8 cellular contexts compared by ENCODE assay signal in the genomic region with DNA sequence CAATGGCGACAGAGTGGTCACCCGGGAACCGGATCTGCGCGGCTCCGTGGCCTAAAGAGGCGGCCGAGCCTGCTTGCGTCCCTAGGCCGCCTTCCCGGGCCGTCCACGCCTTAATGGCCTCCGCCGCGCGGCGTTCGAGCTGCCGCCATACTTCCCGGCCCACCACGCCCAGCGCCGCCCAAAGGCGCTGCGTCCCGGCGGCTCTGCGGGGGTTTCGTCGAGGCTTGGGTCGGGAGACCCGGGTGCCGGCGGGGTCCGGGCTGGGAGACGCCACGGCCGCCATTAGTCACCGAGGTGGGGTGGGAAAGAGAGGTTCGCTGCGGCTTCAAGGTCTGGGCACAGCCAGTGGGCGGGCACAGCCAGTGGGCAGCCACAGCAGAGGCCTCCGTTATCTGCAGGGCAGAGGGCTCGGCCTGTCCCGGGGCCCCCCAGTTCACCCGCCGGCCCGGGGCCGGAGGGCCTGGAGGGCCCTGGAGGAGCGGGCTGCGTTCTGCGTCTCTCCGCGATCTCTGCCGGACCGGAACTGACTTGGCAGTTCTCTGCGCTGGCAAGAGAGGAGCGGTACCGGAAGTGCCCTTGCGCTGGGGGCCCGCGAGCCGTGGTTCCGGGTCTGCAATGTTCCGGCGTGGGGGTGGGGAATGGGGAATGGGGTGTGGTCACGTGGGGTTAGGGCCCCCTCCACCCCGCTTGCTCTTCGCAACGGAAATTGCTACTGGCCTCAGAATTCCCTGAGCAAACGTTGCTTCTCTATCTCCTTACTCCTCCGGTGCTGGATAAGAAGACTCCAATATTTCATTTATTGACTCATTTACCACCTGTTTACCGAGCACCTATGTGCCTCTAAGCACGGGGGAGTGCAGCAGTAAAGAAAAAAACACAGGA.
DNase-seq lines count a peak whose midpoint lies in the region; ATAC-seq, FAIRE-seq and TF ChIP-seq lines count a peak whose summit lies in the region.

No MANE protein-coding gene starts in this region.

- H3K9me3 ChIP-seq in upper lobe of right lung, result no peaks in the 10 kb centered on the region

- H3K27me3 ChIP-seq in upper lobe of right lung, result no peaks in the 10 kb centered on the region

- peaks cover 26% of the 10 kb centered on the region for H3K4me1 ChIP-seq in upper lobe of right lung

- FAIRE-seq in GM12891 (lab: Jason Lieb, UNC), result peak; percentile 78

- peaks cover 4 to 8% of the 10 kb centered on the region in 2 donors for H3K27me3 Mint-ChIP-seq in T-cell
- no peaks in the 10 kb centered on the region for H3K27me3 Mint-ChIP-seq in progenitor cell of endocrine pancreas

- TF ChIP-seq POLR2A in GM12891 (IDR thresholded peaks at IDR 0.05; ENCODE audit: low read depth, low read length), result peak; percentile 98

- H3K9me3 Mint-ChIP-seq in T-cell (no peaks in the 10 kb centered on the region), progenitor cell of endocrine pancreas (ENCODE audit: low read depth) (no peaks in the 10 kb centered on the region)

- peaks cover 43 to 47% (median 46%) of the 10 kb centered on the region in 3 donors for H3K4me1 Mint-ChIP-seq in T-cell
- H3K4me1 Mint-ChIP-seq in progenitor cell of endocrine pancreas (ENCODE audit: low read depth), result peaks cover 36% of the 10 kb centered on the region

- H3K4me3 ChIP-seq in upper lobe of right lung, result peak overlapping the region; percentile 96

- H3K27ac Mint-ChIP-seq in T-cell (peak overlapping the region; percentile 89 to 90), progenitor cell of endocrine pancreas (peak overlapping the region; percentile 91)

- CTCF ChIA-PET in T-cell (lab: Charles Lee), result no interaction called here

- POLR2A ChIA-PET in T-cell (lab: Charles Lee), result no interaction called here

- no peaks in the 10 kb centered on the region for H3K36me3 ChIP-seq in upper lobe of right lung

- ATAC-seq in HG02798 (IDR thresholded peaks at IDR 0.05; ENCODE audit: poor library complexity, unreplicated experiment), result peak; percentile 97
- peak; percentile 95 to 97 (median 96) for ATAC-seq in T-cell (replicated peaks in 1 of 4)
- ATAC-seq in left ventricle myocardium superior, result peak; percentile 99
- peak; percentile 100 for ATAC-seq in upper lobe of right lung

- DNase-seq in GM12891 (ENCODE audit: insufficient read length, low spot score) (peak; percentile 87), NCI-H1436 treated with DMSO at 0.1 percent for 48 hours (lab: John Stamatoyannopoulos, UW) (peak; percentile 43), T-cell (peak; percentile 69 to 92 (median 82)), amniotic epithelial cell (ENCODE audit: low read depth) (peak; percentile 85), left ventricle myocardium superior (peak; percentile 92), progenitor cell of endocrine pancreas (ENCODE audit: low spot score, unreplicated experiment) (peak; percentile 76), upper lobe of right lung (peak; percentile 96)

- H3K36me3 Mint-ChIP-seq in T-cell (peaks cover 27% of the 10 kb centered on the region), progenitor cell of endocrine pancreas (ENCODE audit: insufficient read depth) (peaks cover 8% of the 10 kb centered on the region)

- TF ChIP-seq CTCF in progenitor cell of endocrine pancreas (IDR thresholded peaks at IDR 0.05; ENCODE audit: unreplicated experiment) (no peak), upper lobe of right lung (IDR thresholded peaks at IDR 0.05) (no peak)

- intact Hi-C loops in left ventricle myocardium superior (cut with micrococcal nuclease), result no loop called here
- intact Hi-C loops in upper lobe of right lung (cut with DNase I), result no loop called here

- peak overlapping the region; percentile 98 for H3K27ac ChIP-seq in upper lobe of right lung

- H3K4me3 Mint-ChIP-seq in T-cell, result peak overlapping the region; percentile 86 to 93 (median 87)
- peak overlapping the region; percentile 91 for H3K4me3 Mint-ChIP-seq in progenitor cell of endocrine pancreas (ENCODE audit: low read depth)

TF ChIP-seq in GM12891, 5 proteins besides CTCF, POLR2A, EP300 and RAD21:
- TF ChIP-seq TAF1 (IDR thresholded peaks at IDR 0.05; ENCODE audit: low read depth, low read length) (peak; percentile 98), POU2F2 (IDR thresholded peaks at IDR 0.05; ENCODE audit: low read depth, low read length) (peak; percentile 88), PAX5 (IDR thresholded peaks at IDR 0.05; ENCODE audit: insufficient read depth, low read length, severe bottlenecking) (peak; percentile 70), POLR2AphosphoS5 (IDR thresholded peaks at IDR 0.05; ENCODE audit: low read depth, low read length) (peak; percentile 97), SPI1 (IDR thresholded peaks at IDR 0.05; ENCODE audit: low read depth, low read length) (no peak)
TF ChIP-seq in GM12891: peak in this region for 4.

Comparison
In these comparisons a context has a peak if more than half of its experiments do, and no peak if none do; other contexts are left out.
1. Peak in every context shown above with its lines: DNase-seq, ATAC-seq, H3K4me3 ChIP-seq and H3K27ac ChIP-seq.
2. DNase-seq: peak in every context shown above with its lines; median percentile 96 in upper lobe of right lung; 92 in left ventricle myocardium superior; 87 in GM12891; 85 in amniotic epithelial cell; 82 in T-cell; 76 in progenitor cell of endocrine pancreas; 43 in NCI-H1436 treated with DMSO at 0.1 percent for 48 hours.